ENCODE assay signal across 1 cellular context in the genomic region with DNA sequence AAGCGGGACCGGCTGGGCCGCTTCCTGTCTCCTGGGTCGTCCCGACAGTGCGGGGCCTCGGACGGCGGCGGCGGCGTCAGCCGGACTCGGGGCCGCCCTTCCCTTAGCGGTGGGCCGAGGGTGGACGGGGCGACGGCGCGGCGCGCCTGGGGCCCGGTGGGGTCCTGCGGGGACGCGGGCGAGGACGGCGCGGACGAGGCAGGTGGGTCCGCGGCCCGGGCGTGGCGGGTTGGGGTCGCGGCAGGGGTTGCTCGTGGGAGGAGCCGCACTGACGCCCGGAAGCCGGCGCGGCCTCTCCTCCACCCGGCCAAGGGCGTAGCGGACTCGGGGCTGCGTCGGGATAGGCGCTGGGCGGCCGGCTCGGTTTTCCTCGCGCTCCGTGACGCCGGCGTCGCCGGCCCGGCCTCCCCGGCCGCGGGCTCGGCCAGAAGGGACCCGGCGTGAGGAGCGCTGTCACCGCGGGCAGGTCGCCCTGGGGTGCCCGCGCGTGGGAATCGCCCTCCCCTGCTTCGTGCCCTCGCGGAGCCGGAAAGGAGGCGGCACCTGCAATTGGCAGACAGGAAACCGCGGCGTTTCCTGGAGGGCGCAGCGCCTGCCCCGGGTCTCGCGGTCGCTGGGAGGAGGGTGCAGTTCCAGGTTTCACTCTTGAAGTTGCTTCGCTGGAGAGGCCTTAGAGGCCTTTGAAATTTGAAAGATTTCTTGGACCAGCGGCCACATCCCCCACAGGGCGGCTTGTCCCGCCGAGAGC.
TF ChIP-seq lines count a peak whose summit lies in the region.

No MANE protein-coding gene starts in this region.

TF ChIP-seq in GM12878, 131 proteins besides CTCF, POLR2A, EP300 and RAD21:
- TF ChIP-seq, protein P1, sequence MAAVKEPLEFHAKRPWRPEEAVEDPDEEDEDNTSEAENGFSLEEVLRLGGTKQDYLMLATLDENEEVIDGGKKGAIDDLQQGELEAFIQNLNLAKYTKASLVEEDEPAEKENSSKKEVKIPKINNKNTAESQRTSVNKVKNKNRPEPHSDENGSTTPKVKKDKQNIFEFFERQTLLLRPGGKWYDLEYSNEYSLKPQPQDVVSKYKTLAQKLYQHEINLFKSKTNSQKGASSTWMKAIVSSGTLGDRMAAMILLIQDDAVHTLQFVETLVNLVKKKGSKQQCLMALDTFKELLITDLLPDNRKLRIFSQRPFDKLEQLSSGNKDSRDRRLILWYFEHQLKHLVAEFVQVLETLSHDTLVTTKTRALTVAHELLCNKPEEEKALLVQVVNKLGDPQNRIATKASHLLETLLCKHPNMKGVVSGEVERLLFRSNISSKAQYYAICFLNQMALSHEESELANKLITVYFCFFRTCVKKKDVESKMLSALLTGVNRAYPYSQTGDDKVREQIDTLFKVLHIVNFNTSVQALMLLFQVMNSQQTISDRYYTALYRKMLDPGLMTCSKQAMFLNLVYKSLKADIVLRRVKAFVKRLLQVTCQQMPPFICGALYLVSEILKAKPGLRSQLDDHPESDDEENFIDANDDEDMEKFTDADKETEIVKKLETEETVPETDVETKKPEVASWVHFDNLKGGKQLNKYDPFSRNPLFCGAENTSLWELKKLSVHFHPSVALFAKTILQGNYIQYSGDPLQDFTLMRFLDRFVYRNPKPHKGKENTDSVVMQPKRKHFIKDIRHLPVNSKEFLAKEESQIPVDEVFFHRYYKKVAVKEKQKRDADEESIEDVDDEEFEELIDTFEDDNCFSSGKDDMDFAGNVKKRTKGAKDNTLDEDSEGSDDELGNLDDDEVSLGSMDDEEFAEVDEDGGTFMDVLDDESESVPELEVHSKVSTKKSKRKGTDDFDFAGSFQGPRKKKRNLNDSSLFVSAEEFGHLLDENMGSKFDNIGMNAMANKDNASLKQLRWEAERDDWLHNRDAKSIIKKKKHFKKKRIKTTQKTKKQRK (IDR thresholded peaks at IDR 0.05; ENCODE audit: low read depth, low read length) = no peak
- TF ChIP-seq, protein P2, sequence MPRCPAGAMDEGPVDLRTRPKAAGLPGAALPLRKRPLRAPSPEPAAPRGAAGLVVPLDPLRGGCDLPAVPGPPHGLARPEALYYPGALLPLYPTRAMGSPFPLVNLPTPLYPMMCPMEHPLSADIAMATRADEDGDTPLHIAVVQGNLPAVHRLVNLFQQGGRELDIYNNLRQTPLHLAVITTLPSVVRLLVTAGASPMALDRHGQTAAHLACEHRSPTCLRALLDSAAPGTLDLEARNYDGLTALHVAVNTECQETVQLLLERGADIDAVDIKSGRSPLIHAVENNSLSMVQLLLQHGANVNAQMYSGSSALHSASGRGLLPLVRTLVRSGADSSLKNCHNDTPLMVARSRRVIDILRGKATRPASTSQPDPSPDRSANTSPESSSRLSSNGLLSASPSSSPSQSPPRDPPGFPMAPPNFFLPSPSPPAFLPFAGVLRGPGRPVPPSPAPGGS (IDR thresholded peaks at IDR 0.05; ENCODE audit: borderline replicate concordance, insufficient read depth, low read depth, low read length, poor library complexity, severe bottlenecking) = peak; percentile 44
- TF ChIP-seq SMARCA5 (IDR thresholded peaks at IDR 0.05) (no peak), PAX5 (IDR thresholded peaks at IDR 0.05; ENCODE audit: borderline replicate concordance, low read depth, low read length) (0 out of 2 replicates have a peak, but pooled peaks have one; percentile 5), RUNX3 (IDR thresholded peaks at IDR 0.05; ENCODE audit: low read length) (peak; percentile 71), LARP7 (IDR thresholded peaks at IDR 0.05) (peak; percentile 41), TCF12 (IDR thresholded peaks at IDR 0.05; ENCODE audit: low read depth, low read length) (no peak), RCOR1 (conservative IDR thresholded peaks at IDR 0.05; ENCODE audit: low read depth, low read length) (no peak), BHLHE40 (IDR thresholded peaks at IDR 0.05; ENCODE audit: borderline replicate concordance in 1 of 2, low read depth in 2 of 2, low read length in 1 of 2) (peak; percentile 7 to 30; a peak in 1 of 4 replicates), IKZF1 (conservative IDR thresholded peaks at IDR 0.05) (peak; percentile 67), CHD2 (IDR thresholded peaks at IDR 0.05; ENCODE audit: borderline replicate concordance, low read depth, low read length) (0 out of 2 replicates have a peak, but pooled peaks have one; percentile 47), BACH1 (IDR thresholded peaks at IDR 0.05; ENCODE audit: borderline replicate concordance) (peak; percentile 66), POLR2AphosphoS5 (IDR thresholded peaks at IDR 0.05; ENCODE audit: low read length) (no peak; the same call in 1 of the 2 replicates), ETV6 (conservative IDR thresholded peaks at IDR 0.05 in 1 of 2, IDR thresholded peaks at IDR 0.05 in 1 of 2; ENCODE audit: borderline replicate concordance in 1 of 2, low read depth in 1 of 2) (peak in 1 of 2 experiments; percentile 46; a peak in 1 of 4 replicates), GATAD2B (conservative IDR thresholded peaks at IDR 0.05; ENCODE audit: low read depth) (peak; percentile 91; the same call in 1 of the 2 replicates)
- TF ChIP-seq, protein P3, sequence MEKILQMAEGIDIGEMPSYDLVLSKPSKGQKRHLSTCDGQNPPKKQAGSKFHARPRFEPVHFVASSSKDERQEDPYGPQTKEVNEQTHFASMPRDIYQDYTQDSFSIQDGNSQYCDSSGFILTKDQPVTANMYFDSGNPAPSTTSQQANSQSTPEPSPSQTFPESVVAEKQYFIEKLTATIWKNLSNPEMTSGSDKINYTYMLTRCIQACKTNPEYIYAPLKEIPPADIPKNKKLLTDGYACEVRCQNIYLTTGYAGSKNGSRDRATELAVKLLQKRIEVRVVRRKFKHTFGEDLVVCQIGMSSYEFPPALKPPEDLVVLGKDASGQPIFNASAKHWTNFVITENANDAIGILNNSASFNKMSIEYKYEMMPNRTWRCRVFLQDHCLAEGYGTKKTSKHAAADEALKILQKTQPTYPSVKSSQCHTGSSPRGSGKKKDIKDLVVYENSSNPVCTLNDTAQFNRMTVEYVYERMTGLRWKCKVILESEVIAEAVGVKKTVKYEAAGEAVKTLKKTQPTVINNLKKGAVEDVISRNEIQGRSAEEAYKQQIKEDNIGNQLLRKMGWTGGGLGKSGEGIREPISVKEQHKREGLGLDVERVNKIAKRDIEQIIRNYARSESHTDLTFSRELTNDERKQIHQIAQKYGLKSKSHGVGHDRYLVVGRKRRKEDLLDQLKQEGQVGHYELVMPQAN (conservative IDR thresholded peaks at IDR 0.05) = peak; percentile 66
- TF ChIP-seq, protein P4, sequence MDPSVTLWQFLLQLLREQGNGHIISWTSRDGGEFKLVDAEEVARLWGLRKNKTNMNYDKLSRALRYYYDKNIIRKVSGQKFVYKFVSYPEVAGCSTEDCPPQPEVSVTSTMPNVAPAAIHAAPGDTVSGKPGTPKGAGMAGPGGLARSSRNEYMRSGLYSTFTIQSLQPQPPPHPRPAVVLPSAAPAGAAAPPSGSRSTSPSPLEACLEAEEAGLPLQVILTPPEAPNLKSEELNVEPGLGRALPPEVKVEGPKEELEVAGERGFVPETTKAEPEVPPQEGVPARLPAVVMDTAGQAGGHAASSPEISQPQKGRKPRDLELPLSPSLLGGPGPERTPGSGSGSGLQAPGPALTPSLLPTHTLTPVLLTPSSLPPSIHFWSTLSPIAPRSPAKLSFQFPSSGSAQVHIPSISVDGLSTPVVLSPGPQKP (IDR thresholded peaks at IDR 0.05; ENCODE audit: low read depth, low read length) = peak; percentile 16; the same call in 1 of the 2 replicates
TF ChIP-seq in GM12878: peak in this region for 12.
